15 cellular contexts compared by ENCODE assay signal in the genomic region with DNA sequence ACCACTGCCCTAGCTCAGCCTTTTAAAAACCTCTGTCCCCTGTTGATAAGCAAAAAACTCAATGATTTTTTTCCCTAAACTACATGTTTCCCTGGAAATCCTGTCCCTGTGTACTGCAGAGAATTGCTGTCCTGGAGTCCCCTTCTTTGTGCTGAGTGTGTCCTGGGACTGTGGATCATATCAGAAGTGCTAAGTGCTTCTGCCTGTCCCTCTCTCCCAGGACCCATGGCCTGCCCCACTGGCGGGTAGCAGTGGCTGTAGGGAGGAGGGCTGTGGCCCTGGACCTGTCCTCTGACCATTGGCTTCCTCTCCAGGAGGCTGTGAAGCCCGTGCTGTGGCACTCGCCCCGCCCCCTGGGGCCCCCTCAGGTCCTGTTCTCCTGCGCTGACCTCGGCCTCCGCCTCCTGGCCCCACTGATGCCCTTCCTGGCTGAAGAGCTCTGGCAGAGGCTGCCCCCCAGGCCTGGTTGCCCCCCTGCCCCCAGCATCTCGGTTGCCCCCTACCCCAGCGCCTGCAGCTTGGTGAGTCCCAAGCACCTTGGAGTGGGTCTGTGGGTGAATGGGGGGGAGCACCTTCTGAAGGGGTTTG. TPM values are rescaled to one million over a fixed set of nuclear protein-coding genes. Genes with fewer than 3 reads are reported as not detected.
"Had no signal": no experiment of that assay in that cellular context is flagged by ENCODE, and none has a peak within 500 bp of the region (broad histone marks: within the 10 kb centered on the region; RNA-seq: fewer than 3 reads in every experiment).

No MANE protein-coding gene starts in this region.

RNA-seq across cellular contexts. Expression of gene SFTA2, which starts 7.8 kb away (rescaled TPM):
- total RNA-seq: activated CD4-positive, alpha-beta memory T cell treated with anti-CD3 and anti-CD28 coated beads, Interleukin-2, amount 10 ng/mL, durations not matched to agents 7 days and 5 days; activated CD4-positive, alpha-beta T cell treated with anti-CD3 and anti-CD28 coated beads, Interleukin-2, amount 10 ng/mL, durations not matched to agents 7 days and 5 days; activated naive CD8-positive, alpha-beta T cell treated with anti-CD3 and anti-CD28 coated beads for 36 hours; activated T-helper 17 cell treated with anti-CD3 and anti-CD28 coated beads, Interleukin-2, amount 50 U/mL, for 72 hours; aorta; chondrocyte; dermis blood vessel endothelial cell; endothelial cell of umbilical vein; fibroblast of lung; fibroblast of villous mesenchyme; gastroesophageal sphincter; glomerular endothelial cell; T-helper 2 cell treated with Interferon-gamma antibody and Interleukin-4, amounts not matched to agents 100 ng/mL and 5 ng/mL, for 36 hours; WTC11 had no signal
- polyA plus RNA-seq: endothelial cell of umbilical vein, fibroblast of lung had no signal

RNA-seq across cellular contexts. Expression of gene MUCL3, which starts 16.6 kb away (rescaled TPM):
- total RNA-seq: activated CD4-positive, alpha-beta memory T cell treated with anti-CD3 and anti-CD28 coated beads, Interleukin-2, amount 10 ng/mL, durations not matched to agents 7 days and 5 days; activated CD4-positive, alpha-beta T cell treated with anti-CD3 and anti-CD28 coated beads, Interleukin-2, amount 10 ng/mL, durations not matched to agents 7 days and 5 days; activated naive CD8-positive, alpha-beta T cell treated with anti-CD3 and anti-CD28 coated beads for 36 hours; activated T-helper 17 cell treated with anti-CD3 and anti-CD28 coated beads, Interleukin-2, amount 50 U/mL, for 72 hours; adrenal gland; aorta; dermis blood vessel endothelial cell; endothelial cell of umbilical vein; fibroblast of lung; fibroblast of villous mesenchyme; glomerular endothelial cell; T-helper 2 cell treated with Interferon-gamma antibody and Interleukin-4, amounts not matched to agents 100 ng/mL and 5 ng/mL, for 36 hours had no signal
- polyA plus RNA-seq: endothelial cell of umbilical vein, fibroblast of lung had no signal
